ENCODE assay signal across 12 cellular contexts in genomic region chr22:17829691-17830040, GRCh38. TPM values are rescaled to one million over a fixed set of nuclear protein-coding genes. Genes with fewer than 3 reads are reported as not detected.
DNase-seq lines count a peak whose midpoint lies in the region; ATAC-seq, FAIRE-seq and TF ChIP-seq lines count a peak whose summit lies in the region.
"Had no signal": no experiment of that assay in that cellular context is flagged by ENCODE, and none has a peak within 500 bp of the region (broad histone marks: within the 10 kb centered on the region; RNA-seq: fewer than 3 reads in every experiment).

No MANE protein-coding gene starts in this region.

- H3K27me3 Mint-ChIP-seq in activated CD8-positive, alpha-beta memory T cell treated with anti-CD3 and anti-CD28 coated beads, Interleukin-2, amount 10 ng/mL, durations not matched to agents 7 days and 5 days = no peaks in the 10 kb centered on the region
- no peaks in the 10 kb centered on the region for H3K27me3 Mint-ChIP-seq in activated naive CD8-positive, alpha-beta T cell treated with anti-CD3 and anti-CD28 coated beads for 36 hours
- H3K27me3 Mint-ChIP-seq in progenitor cell of endocrine pancreas = no peaks in the 10 kb centered on the region

- FAIRE-seq in urothelium cell line (lab: Jason Lieb, UNC) = no peak
- FAIRE-seq: A204.1 had no signal

- no peaks in the 10 kb centered on the region for H3K9me3 Mint-ChIP-seq in activated CD8-positive, alpha-beta memory T cell treated with anti-CD3 and anti-CD28 coated beads, Interleukin-2, amount 10 ng/mL, durations not matched to agents 7 days and 5 days (ENCODE audit: low read depth)
- H3K9me3 Mint-ChIP-seq in activated naive CD8-positive, alpha-beta T cell treated with anti-CD3 and anti-CD28 coated beads for 36 hours = no peaks in the 10 kb centered on the region
- H3K9me3 Mint-ChIP-seq in progenitor cell of endocrine pancreas (ENCODE audit: low read depth) = no peaks in the 10 kb centered on the region
- H3K9me3 Mint-ChIP-seq: CD8-positive, alpha-beta T cell had no signal

- ATAC-seq in activated CD8-positive, alpha-beta memory T cell treated with anti-CD3 and anti-CD28 coated beads, Interleukin-2, amount 10 ng/mL, durations not matched to agents 7 days and 5 days = peak; percentile 29
- ATAC-seq in GM19452 (IDR thresholded peaks at IDR 0.05; ENCODE audit: unreplicated experiment) = no peak

- no peaks in the 10 kb centered on the region for H3K36me3 Mint-ChIP-seq in activated CD8-positive, alpha-beta memory T cell treated with anti-CD3 and anti-CD28 coated beads, Interleukin-2, amount 10 ng/mL, durations not matched to agents 7 days and 5 days
- peaks cover 6% of the 10 kb centered on the region for H3K36me3 Mint-ChIP-seq in activated naive CD8-positive, alpha-beta T cell treated with anti-CD3 and anti-CD28 coated beads for 36 hours
- no peaks in the 10 kb centered on the region for H3K36me3 Mint-ChIP-seq in progenitor cell of endocrine pancreas (ENCODE audit: insufficient read depth)

- TF ChIP-seq CTCF in fibroblast of mammary gland (conservative IDR thresholded peaks at IDR 0.05; ENCODE audit: control insufficient read depth, insufficient read depth, low read depth, low read length) (no peak), progenitor cell of endocrine pancreas (IDR thresholded peaks at IDR 0.05; ENCODE audit: unreplicated experiment) (no peak)

- CTCF ChIA-PET in activated CD8-positive, alpha-beta memory T cell treated with anti-CD3 and anti-CD28 coated beads, Interleukin-2, amount 10 ng/mL, durations not matched to agents 7 days and 5 days (lab: Charles Lee) = interaction anchor here (0.8 to 5.2 kb wide), 19 partner anchors 9 to 272 kb away, joined by 3 to 107 read pairs (median 4); partner anchors contain the start of genes MICAL3 and PEX26

- no peaks in the 10 kb centered on the region for H3K4me1 Mint-ChIP-seq in activated CD8-positive, alpha-beta memory T cell treated with anti-CD3 and anti-CD28 coated beads, Interleukin-2, amount 10 ng/mL, durations not matched to agents 7 days and 5 days
- peaks cover 4% of the 10 kb centered on the region for H3K4me1 Mint-ChIP-seq in activated naive CD8-positive, alpha-beta T cell treated with anti-CD3 and anti-CD28 coated beads for 36 hours
- H3K4me1 Mint-ChIP-seq in progenitor cell of endocrine pancreas (ENCODE audit: low read depth) = no peaks in the 10 kb centered on the region

- no peak overlapping the region for H3K4me3 ChIP-seq in fibroblast of mammary gland (ENCODE audit: control insufficient read depth, low read depth, low read length)
- no peak overlapping the region for H3K4me3 ChIP-seq in skeletal muscle cell (ENCODE audit: low read depth, low read length)
- H3K4me3 ChIP-seq: HAP-1, skin epidermis had no signal

- DNase-seq in activated CD8-positive, alpha-beta memory T cell treated with anti-CD3 and anti-CD28 coated beads, Interleukin-2, amount 10 ng/mL, durations not matched to agents 7 days and 5 days = no peak
- DNase-seq in activated CD8-positive, alpha-beta memory T cell treated with anti-CD3 and anti-CD28 coated beads, Interleukin-2, amount 50 U/mL, for 4 hours = no peak
- no peak for DNase-seq in activated naive CD8-positive, alpha-beta T cell treated with anti-CD3 and anti-CD28 coated beads for 36 hours
- DNase-seq in fibroblast of mammary gland (ENCODE audit: low read depth) (peak; percentile 41), skeletal muscle cell (ENCODE audit: low read depth) (peak; percentile 42), urothelium cell line (ENCODE audit: low spot score) (no peak), progenitor cell of endocrine pancreas (ENCODE audit: low spot score, unreplicated experiment) (no peak)

- H3K4me3 Mint-ChIP-seq in activated CD8-positive, alpha-beta memory T cell treated with anti-CD3 and anti-CD28 coated beads, Interleukin-2, amount 10 ng/mL, durations not matched to agents 7 days and 5 days = no peak overlapping the region
- H3K4me3 Mint-ChIP-seq in activated naive CD8-positive, alpha-beta T cell treated with anti-CD3 and anti-CD28 coated beads for 36 hours = no peak overlapping the region
- no peak overlapping the region for H3K4me3 Mint-ChIP-seq in progenitor cell of endocrine pancreas (ENCODE audit: low read depth)
- H3K4me3 Mint-ChIP-seq: CD8-positive, alpha-beta T cell had no signal

- no peak overlapping the region for H3K27ac Mint-ChIP-seq in activated CD8-positive, alpha-beta memory T cell treated with anti-CD3 and anti-CD28 coated beads, Interleukin-2, amount 10 ng/mL, durations not matched to agents 7 days and 5 days
- peak overlapping the region; percentile 50 for H3K27ac Mint-ChIP-seq in activated naive CD8-positive, alpha-beta T cell treated with anti-CD3 and anti-CD28 coated beads for 36 hours
- H3K27ac Mint-ChIP-seq in progenitor cell of endocrine pancreas = no peak overlapping the region
- H3K27ac Mint-ChIP-seq: CD8-positive, alpha-beta T cell had no signal

RNA-seq across cellular contexts. Expression of gene BID, which starts 55.4 kb away (rescaled TPM):
- total RNA-seq in activated CD8-positive, alpha-beta memory T cell treated with anti-CD3 and anti-CD28 coated beads, Interleukin-2, amount 10 ng/mL, durations not matched to agents 7 days and 5 days = 10 to 100 TPM; 16.4 to 29.2 TPM
- 10 to 100 TPM; 19.6 to 22.0 TPM for total RNA-seq in activated naive CD8-positive, alpha-beta T cell treated with anti-CD3 and anti-CD28 coated beads for 36 hours
- 22.8 and 24.6 TPM in 2 replicates for total RNA-seq in progenitor cell of endocrine pancreas

Comparison
In these comparisons a context has a peak if more than half of its experiments do, and no peak if none do; other contexts are left out.
1. DNase-seq: peak in fibroblast of mammary gland (single experiment) and skeletal muscle cell (single experiment); none in activated CD8-positive, alpha-beta memory T cell treated with anti-CD3 and anti-CD28 coated beads, Interleukin-2, amount 10 ng/mL, durations not matched to agents 7 days and 5 days (single experiment), activated CD8-positive, alpha-beta memory T cell treated with anti-CD3 and anti-CD28 coated beads, Interleukin-2, amount 50 U/mL, for 4 hours (single experiment), activated naive CD8-positive, alpha-beta T cell treated with anti-CD3 and anti-CD28 coated beads for 36 hours (single experiment), urothelium cell line (single experiment) and progenitor cell of endocrine pancreas (single experiment).